In genomic region chr1:234985531-234986294, GRCh38 we compare ENCODE assay signal across 12 cellular contexts.
DNase-seq lines count a peak whose midpoint lies in the region; ATAC-seq, FAIRE-seq and TF ChIP-seq lines count a peak whose summit lies in the region.
"Had no signal": no experiment of that assay in that cellular context is flagged by ENCODE, and none has a peak within 500 bp of the region (broad histone marks: within the 10 kb centered on the region; RNA-seq: fewer than 3 reads in every experiment).

No MANE protein-coding gene starts in this region.

- H2BK12ac ChIP-seq in H1 (ENCODE audit: low read depth, low read length): peak overlapping the region; percentile 77

- peak overlapping the region; percentile 36 for H3K4ac ChIP-seq in H1 (replicated peaks; ENCODE audit: insufficient read length, low read depth, low read length)

- POLR2A ChIA-PET in H1 (lab: Charles Lee; ENCODE audit: partially characterized antibody): interaction anchor here (0.6 to 2.6 kb wide), 3 partner anchors 9 to 459 kb away, joined by 3 to 9 read pairs (median 4); no protein-coding TSS in a partner anchor

- H2BK20ac ChIP-seq in H1 (ENCODE audit: low read length): peak overlapping the region; percentile 92; the same call in 1 of the 2 replicates

- TF ChIP-seq POLR2A in H1 (IDR thresholded peaks at IDR 0.05; ENCODE audit: control extremely low read depth in 1 of 2, low read depth in 2 of 2, low read length in 2 of 2) (no peak), uterus (IDR thresholded peaks at IDR 0.05) (no peak)

- no peak for TF ChIP-seq EP300 in H1 (IDR thresholded peaks at IDR 0.05; ENCODE audit: borderline replicate concordance in 1 of 2, low read depth in 2 of 2, low read length in 2 of 2)

- H3K9me3 ChIP-seq in left ventricle myocardium inferior (replicated peaks) (no peaks in the 10 kb centered on the region), H1 (ENCODE audit: insufficient read depth in 2 of 2, low read depth in 1 of 2, low read length in 1 of 2) (no peaks in the 10 kb centered on the region), pancreas (no peaks in the 10 kb centered on the region), uterus (no peaks in the 10 kb centered on the region)
- H3K9me3 ChIP-seq: BE2C had no signal

- H3K79me1 ChIP-seq in H1 (ENCODE audit: low read depth, low read length): no peaks in the 10 kb centered on the region

- H2BK15ac ChIP-seq in H1 (ENCODE audit: low read length): no peak overlapping the region

- peak overlapping the region; percentile 50 for H2BK120ac ChIP-seq in H1 (replicated peaks; ENCODE audit: low read depth, low read length)

- H3K79me2 ChIP-seq in H1 (ENCODE audit: control insufficient read depth in 1 of 2, insufficient read depth in 2 of 2, low read length in 2 of 2): no peaks in the 10 kb centered on the region

- TF ChIP-seq CTCF in left ventricle myocardium inferior (IDR thresholded peaks at IDR 0.05; ENCODE audit: borderline replicate concordance): no peak
- TF ChIP-seq CTCF in H1 (IDR thresholded peaks at IDR 0.05; ENCODE audit: control extremely low read depth in 1 of 3, insufficient read depth in 1 of 3, low read depth in 1 of 3, low read length in 3 of 3): no peak
- TF ChIP-seq CTCF in pancreas (IDR thresholded peaks at IDR 0.05): no peak
- no peak for TF ChIP-seq CTCF in uterus (IDR thresholded peaks at IDR 0.05)

- peak overlapping the region; percentile 13; the same call in 1 of the 2 replicates for H3K18ac ChIP-seq in H1 (ENCODE audit: extremely low read depth, low read length)

- no peak for DNase-seq in left ventricle myocardium inferior
- DNase-seq in left cardiac atrium: no peak
- no peak for DNase-seq in H1 (ENCODE audit: low read depth in 1 of 2, low spot score in 2 of 2)
- DNase-seq in pancreas: no peak
- DNase-seq in uterus: no peak
- DNase-seq in NCI-H69 (lab: John Stamatoyannopoulos, UW): no peak
- DNase-seq in NCI-H748 treated with DMSO at 0.1 percent for 48 hours (lab: John Stamatoyannopoulos, UW): no peak
- no peak for DNase-seq in iPS-NIHi11 (ENCODE audit: low spot score)
- DNase-seq: BE2C, EL, foreskin melanocyte, KG1 had no signal

- no peaks in the 10 kb centered on the region for H3K36me3 ChIP-seq in left ventricle myocardium inferior
- no peaks in the 10 kb centered on the region for H3K36me3 ChIP-seq in H1 (ENCODE audit: control insufficient read depth in 2 of 4, insufficient read depth in 4 of 4, low read length in 3 of 4)
- no peaks in the 10 kb centered on the region for H3K36me3 ChIP-seq in pancreas
- H3K36me3 ChIP-seq in uterus: no peaks in the 10 kb centered on the region
- H3K36me3 ChIP-seq: BE2C had no signal

- H3K4me3 ChIP-seq in left ventricle myocardium inferior (no peak overlapping the region), H1 (ENCODE audit: extremely low read depth in 1 of 4, insufficient read depth in 2 of 4, low read depth in 3 of 4, low read length in 4 of 4) (no peak overlapping the region), pancreas (no peak overlapping the region), uterus (no peak overlapping the region)

- no peaks in the 10 kb centered on the region for H3K27me3 ChIP-seq in left ventricle myocardium inferior (ENCODE audit: low read depth)
- no peaks in the 10 kb centered on the region for H3K27me3 ChIP-seq in H1 (replicated peaks in 1 of 4; ENCODE audit: control insufficient read depth in 3 of 4, extremely low read depth in 1 of 4, insufficient read depth in 3 of 4, low read length in 3 of 4)
- no peaks in the 10 kb centered on the region for H3K27me3 ChIP-seq in pancreas
- no peaks in the 10 kb centered on the region for H3K27me3 ChIP-seq in uterus
- H3K27me3 ChIP-seq: BE2C had no signal

- H3K56ac ChIP-seq in H1 (replicated peaks; ENCODE audit: insufficient read length, low read depth, low read length): no peak overlapping the region

- no peak overlapping the region for H3K23ac ChIP-seq in H1 (ENCODE audit: insufficient read length)

- peak overlapping the region; percentile 94 for H3K27ac ChIP-seq in left ventricle myocardium inferior (replicated peaks)
- H3K27ac ChIP-seq in H1 (ENCODE audit: low read depth, low read length): 0 out of 2 replicates have a peak overlapping the region, but pooled peaks have one; percentile 8
- H3K27ac ChIP-seq in pancreas: peak overlapping the region in 3 of 4 donors; percentile 28 to 61 (median 59)
- H3K27ac ChIP-seq in uterus: peak overlapping the region; percentile 87 to 89

- H3K9ac ChIP-seq in H1 (replicated peaks in 1 of 4; ENCODE audit: extremely low read depth in 1 of 4, low read depth in 3 of 4, low read length in 3 of 4): 0 out of 7 replicates have a peak overlapping the region, but pooled peaks of 1 of the 4 experiments have one; percentile 34

- no peak overlapping the region for H4K5ac ChIP-seq in H1 (ENCODE audit: insufficient read length, low read depth, low read length)

- 0 out of 2 replicates have a peak overlapping the region, but pooled peaks have one; percentile 80 for H2AK5ac ChIP-seq in H1 (ENCODE audit: low read depth, low read length)

- intact Hi-C loops in left ventricle myocardium inferior (cut with micrococcal nuclease): loop anchor here (10.0 kb wide), 1 partner anchor 381 kb away; no protein-coding TSS in a partner anchor
- intact Hi-C loops in left cardiac atrium (cut with DNase I): no loop called here
- intact Hi-C loops in pancreas (cut with DNase I): loop anchor here in 1 of 3 donors (10.0 kb wide), 1 partner anchor 79 kb away; no protein-coding TSS in a partner anchor
- intact Hi-C loops in uterus (cut with DNase I; ENCODE audit: low total_unique reads): loop anchor here (10.0 kb wide), 1 partner anchor 261 kb away; no protein-coding TSS in a partner anchor

- H3K4me1 ChIP-seq in left ventricle myocardium inferior (peaks cover 64% of the 10 kb centered on the region), H1 (replicated peaks in 1 of 4; ENCODE audit: control insufficient read depth in 3 of 4, insufficient read depth in 4 of 4, low read length in 3 of 4) (peaks cover 5 to 14% (median 9%) of the 10 kb centered on the region in 4 experiments; a peak in 6 of 7 replicates), pancreas (peaks cover 19 to 29% (median 29%) of the 10 kb centered on the region in 3 donors), uterus (peaks cover 6 to 25% of the 10 kb centered on the region in 2 donors)
- H3K4me1 ChIP-seq: BE2C had no signal

- H3K4me2 ChIP-seq in H1 (ENCODE audit: insufficient read depth in 1 of 2, low read depth in 2 of 2, low read length in 2 of 2): no peak overlapping the region

- no peak for TF ChIP-seq RAD21 in H1 (IDR thresholded peaks at IDR 0.05 in 1 of 2, conservative IDR thresholded peaks at IDR 0.05 in 1 of 2; ENCODE audit: low read depth in 2 of 2, low read length in 2 of 2)

- 0 out of 2 replicates have a peak, but pooled peaks cover 2% of the 10 kb centered on the region for H3K23me2 ChIP-seq in H1 (ENCODE audit: low read depth, low read length)

- no peak overlapping the region for H3K14ac ChIP-seq in H1 (ENCODE audit: insufficient read length)

- whole genome bisulfite sequencing in H1 (ENCODE audit: extremely low coverage in 1 of 2, insufficient coverage in 1 of 2, insufficient read length in 1 of 2, insufficient replicate concordance in 2 of 2, low coverage in 1 of 2, low lambda C conversion rate in 2 of 2, missing lambda C conversion rate in 1 of 2), 2 experiments: 95% methylated on average over 5 of the region's 10 CpGs; no CpG with 5 or more reads in 1 of the 2 experiments
- WGBS in pancreas, 2 donors: 92 to 94% methylated on average over 10 of the region's 10 CpGs

- CTCF ChIA-PET in H1 (lab: Charles Lee; ENCODE audit: partially characterized antibody): interaction anchor here (0.6 kb wide), 1 partner anchor 440 kb away, joined by 3 read pairs; no protein-coding TSS in a partner anchor

- FAIRE-seq in H1 (lab: Jason Lieb, UNC) (no peak), pancreas (lab: Jason Lieb, UNC) (no peak)

- no peak for ATAC-seq in left cardiac atrium
- no peak for ATAC-seq in pancreas

- H4K91ac ChIP-seq in H1 (replicated peaks; ENCODE audit: insufficient read length, low read length): peak overlapping the region; percentile 11

- H4K20me1 ChIP-seq in H1 (replicated peaks in 1 of 2; ENCODE audit: control insufficient read depth in 1 of 2, insufficient read depth in 2 of 2, low read length in 2 of 2): no peaks in the 10 kb centered on the region

- peak overlapping the region; percentile 79; the same call in 1 of the 2 replicates for H2BK5ac ChIP-seq in H1 (ENCODE audit: low read depth, low read length)

- no peak overlapping the region for H2AFZ ChIP-seq in H1 (ENCODE audit: low read length)

- H4K8ac ChIP-seq in H1 (ENCODE audit: extremely low read depth, insufficient read depth, low read length): no peak overlapping the region

TF ChIP-seq in H1, 55 proteins besides CTCF, POLR2A, EP300 and RAD21:
- TF ChIP-seq SIN3A (conservative IDR thresholded peaks at IDR 0.05 in 1 of 2, IDR thresholded peaks at IDR 0.05 in 1 of 2; ENCODE audit: low read depth in 1 of 2, low read length in 2 of 2): no peak
- TF ChIP-seq POU5F1 (IDR thresholded peaks at IDR 0.05; ENCODE audit: low read depth, low read length): no peak
- no peak for TF ChIP-seq SAP30 (IDR thresholded peaks at IDR 0.05; ENCODE audit: insufficient read depth, insufficient replicate concordance, low read length)
- no peak for TF ChIP-seq NRF1 (IDR thresholded peaks at IDR 0.05; ENCODE audit: low read depth, low read length)
- TF ChIP-seq BRCA1 (IDR thresholded peaks at IDR 0.05; ENCODE audit: low read depth, low read length): no peak
- TF ChIP-seq SP1 (IDR thresholded peaks at IDR 0.05; ENCODE audit: low read depth, low read length): no peak
- no peak for TF ChIP-seq RNF2 (IDR thresholded peaks at IDR 0.05; ENCODE audit: borderline replicate concordance, low read depth, low read length, missing control alignments, poor library complexity, severe bottlenecking)
- no peak for TF ChIP-seq GABPA (IDR thresholded peaks at IDR 0.05; ENCODE audit: borderline replicate concordance, insufficient read depth, low read length)
- no peak for TF ChIP-seq YY1 (IDR thresholded peaks at IDR 0.05; ENCODE audit: low read depth, low read length)
- no peak for TF ChIP-seq CHD1 (IDR thresholded peaks at IDR 0.05; ENCODE audit: low read depth, low read length)
- no peak for TF ChIP-seq JUN (IDR thresholded peaks at IDR 0.05; ENCODE audit: low read depth, low read length)
- TF ChIP-seq FOSL1 (IDR thresholded peaks at IDR 0.05; ENCODE audit: insufficient read depth, low read depth, low read length): no peak
- no peak for TF ChIP-seq SIX5 (IDR thresholded peaks at IDR 0.05; ENCODE audit: low read depth, low read length)
- TF ChIP-seq PHF8 (conservative IDR thresholded peaks at IDR 0.05; ENCODE audit: low read depth, low read length): no peak
- no peak for TF ChIP-seq CTBP2 (IDR thresholded peaks at IDR 0.05; ENCODE audit: borderline replicate concordance, insufficient read depth, insufficient read length, low read length)
- TF ChIP-seq MAFK (IDR thresholded peaks at IDR 0.05; ENCODE audit: low read depth, low read length): no peak
- no peak for TF ChIP-seq KDM4A (IDR thresholded peaks at IDR 0.05; ENCODE audit: low read depth, low read length, severe bottlenecking)
- TF ChIP-seq EZH2 (IDR thresholded peaks at IDR 0.05; ENCODE audit: low read depth, low read length, severe bottlenecking): no peak
- TF ChIP-seq EGR1 (IDR thresholded peaks at IDR 0.05; ENCODE audit: borderline replicate concordance, low read depth, low read length): no peak

Comparison
In these comparisons a context has a peak if more than half of its experiments do, and no peak if none do; other contexts are left out.
1. intact Hi-C loops: an anchor here in left ventricle myocardium inferior (10.0 kb wide) and uterus (10.0 kb wide); none called in left cardiac atrium.
2. H3K27ac ChIP-seq: peak in every context shown above with its lines; median percentile 94 in left ventricle myocardium inferior; 88 in uterus; 59 in pancreas; 8 in H1.